17 cellular contexts compared by ENCODE assay signal in the genomic region with DNA sequence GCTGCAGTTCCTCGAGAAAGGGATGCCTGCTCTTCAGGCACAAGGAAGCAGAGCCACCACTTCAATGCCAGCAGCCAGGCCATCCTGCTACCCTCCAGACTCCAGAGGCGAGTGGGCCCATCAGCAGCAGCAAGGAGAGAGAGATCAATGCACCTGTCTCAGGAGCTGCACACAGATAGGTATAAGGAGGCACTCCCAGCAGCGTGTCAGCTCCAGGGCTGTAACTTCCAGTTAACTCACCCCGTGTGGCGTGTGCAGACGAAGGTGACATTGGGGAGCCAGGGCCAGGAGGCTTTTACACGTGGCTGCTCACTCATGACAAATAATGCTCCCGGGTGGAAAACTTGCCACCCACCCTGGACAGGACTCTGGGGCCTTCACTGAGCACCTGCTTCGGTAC. TPM values are rescaled to one million over a fixed set of nuclear protein-coding genes. Genes with fewer than 3 reads are reported as not detected.
DNase-seq lines count a peak whose midpoint lies in the region; ATAC-seq, FAIRE-seq and TF ChIP-seq lines count a peak whose summit lies in the region.
"Had no signal": no experiment of that assay in that cellular context is flagged by ENCODE, and none has a peak within 500 bp of the region (broad histone marks: within the 10 kb centered on the region; RNA-seq: fewer than 3 reads in every experiment).

No MANE protein-coding gene starts in this region.

- no peak for TF ChIP-seq CTCF in HepG2 (CRISPR knock-in tag; IDR thresholded peaks at IDR 0.05)

- no peak overlapping the region for H3K4me2 ChIP-seq in HepG2 (ENCODE audit: low read depth, low read length)

- H4K20me1 ChIP-seq in HepG2 (ENCODE audit: insufficient read depth, low read length), result no peaks in the 10 kb centered on the region

- intact Hi-C loops in Right ventricle myocardium superior (cut with DNase I), result no loop called here
- intact Hi-C loops in left ventricle myocardium superior (cut with micrococcal nuclease), result no loop called here
- intact Hi-C loops in HepG2 (cut with micrococcal nuclease; ENCODE audit: unreplicated experiment), result no loop called here

- no peaks in the 10 kb centered on the region for H3K9me3 ChIP-seq in HepG2 (ENCODE audit: low read length)
- H3K9me3 ChIP-seq: BE2C had no signal

- H3K9ac ChIP-seq in HepG2 (ENCODE audit: insufficient read depth, low read depth, low read length), result no peak overlapping the region

- CTCF ChIA-PET in activated naive CD4-positive, alpha-beta T cell treated with anti-CD3 and anti-CD28 coated beads, Interleukin-2, amount 10 ng/mL, durations not matched to agents 7 days and 5 days (lab: Charles Lee), result no interaction called here
- CTCF ChIA-PET in HepG2 (lab: Yijun Ruan, JAX; ENCODE audit: low intra/inter-chr PET ratio, low total read pairs), result no interaction called here

- H3K9me3 Mint-ChIP-seq in activated naive CD4-positive, alpha-beta T cell treated with anti-CD3 and anti-CD28 coated beads, Interleukin-2, amount 10 ng/mL, durations not matched to agents 7 days and 5 days, result no peaks in the 10 kb centered on the region
- H3K9me3 Mint-ChIP-seq: CD4-positive, alpha-beta memory T cell; HFFc6 had no signal

- H3K4me1 Mint-ChIP-seq in activated naive CD4-positive, alpha-beta T cell treated with anti-CD3 and anti-CD28 coated beads, Interleukin-2, amount 10 ng/mL, durations not matched to agents 7 days and 5 days, result no peaks in the 10 kb centered on the region
- H3K4me1 Mint-ChIP-seq: CD4-positive, alpha-beta memory T cell had no signal

- 34% methylated on average over 3 of the region's 9 CpGs for WGBS in HepG2 (ENCODE audit: low lambda C conversion rate)

- peaks cover 17% of the 10 kb centered on the region; the same call in 1 of the 2 replicates for H3K4me1 ChIP-seq in HepG2 (ENCODE audit: insufficient read depth, low read length)

- H3K27me3 ChIP-seq in HepG2 (ENCODE audit: control insufficient read depth in 1 of 2, insufficient read depth in 2 of 2, low read length in 2 of 2), result no peaks in the 10 kb centered on the region
- H3K27me3 ChIP-seq: BE2C had no signal

- no peak overlapping the region for H3K27ac Mint-ChIP-seq in activated naive CD4-positive, alpha-beta T cell treated with anti-CD3 and anti-CD28 coated beads, Interleukin-2, amount 10 ng/mL, durations not matched to agents 7 days and 5 days
- H3K27ac Mint-ChIP-seq: CD4-positive, alpha-beta memory T cell; HFFc6 had no signal

- in situ Hi-C loops in HepG2 (cut with HindIII; ENCODE audit: extremely low pct_ligation_motif_present, low pct_unique_long_range_greater_than_20kb), result no loop called here

- H3K4me3 Mint-ChIP-seq in activated naive CD4-positive, alpha-beta T cell treated with anti-CD3 and anti-CD28 coated beads, Interleukin-2, amount 10 ng/mL, durations not matched to agents 7 days and 5 days, result no peak overlapping the region
- H3K4me3 Mint-ChIP-seq: CD4-positive, alpha-beta memory T cell; HFFc6 had no signal

- DNase-seq in activated naive CD4-positive, alpha-beta T cell treated with anti-CD3 and anti-CD28 coated beads, Interleukin-2, amount 10 ng/mL, durations not matched to agents 7 days and 5 days, result peak; percentile 14
- DNase-seq in activated naive CD4-positive, alpha-beta T cell treated with anti-CD3 and anti-CD28 coated beads, Interleukin-2, amount 50 U/mL, for 16 hours, result no peak
- DNase-seq in Right ventricle myocardium superior (no peak), left ventricle myocardium superior (peak; percentile 56), urothelium cell line (ENCODE audit: low spot score) (no peak), amygdala (lab: John Stamatoyannopoulos, UW) (no peak), HepG2 (ENCODE audit: low spot score) (no peak)
- DNase-seq: ACHN; BE2C; CD4-positive, alpha-beta memory T cell; DMS79 treated with DMSO at 0.1 percent for 48 hours; GDM1; HCEC 1CT; HFFc6 had no signal

- POLR2A ChIA-PET in HepG2 (lab: Yijun Ruan, JAX), result no interaction called here

- no peak overlapping the region for H2AFZ ChIP-seq in HepG2 (ENCODE audit: low read length)

- no peak for TF ChIP-seq EP300 in HepG2 (IDR thresholded peaks at IDR 0.05; ENCODE audit: low read depth in 2 of 2, low read length in 2 of 2)
- no peak for TF ChIP-seq EP300 in HepG2 (CRISPR knock-in tag; IDR thresholded peaks at IDR 0.05; ENCODE audit: borderline replicate concordance)

- no peak for TF ChIP-seq RAD21 in HepG2 (CRISPR knock-in tag; IDR thresholded peaks at IDR 0.05)

- no TSS peak for BruUV-seq in HepG2 (replicated peaks; lab: Mats Ljungman, UMichigan)

- no peaks in the 10 kb centered on the region for H3K79me2 ChIP-seq in HepG2 (ENCODE audit: insufficient read depth, low read length)

- ATAC-seq in Right ventricle myocardium superior (ENCODE audit: poor library complexity) (peak; percentile 51), left ventricle myocardium superior (peak; percentile 53), HepG2 (no peak), GM18909 (IDR thresholded peaks at IDR 0.05; ENCODE audit: poor library complexity, unreplicated experiment) (no peak)

- H3K36me3 Mint-ChIP-seq in activated naive CD4-positive, alpha-beta T cell treated with anti-CD3 and anti-CD28 coated beads, Interleukin-2, amount 10 ng/mL, durations not matched to agents 7 days and 5 days, result no peaks in the 10 kb centered on the region
- H3K36me3 Mint-ChIP-seq: CD4-positive, alpha-beta memory T cell had no signal

- no peak overlapping the region for H3K4me3 ChIP-seq in HepG2 (replicated peaks in 1 of 3; ENCODE audit: insufficient read depth in 1 of 3, low read depth in 2 of 3, low read length in 3 of 3)

- H3K36me3 ChIP-seq in HepG2 (replicated peaks in 1 of 2; ENCODE audit: control insufficient read depth in 1 of 2, insufficient read depth in 2 of 2, low read length in 2 of 2), result no peaks in the 10 kb centered on the region
- H3K36me3 ChIP-seq: BE2C had no signal

- H3K27ac ChIP-seq in HepG2 (ENCODE audit: extremely low read length, insufficient read depth, low read length), result no peak overlapping the region
- H3K27ac ChIP-seq: C4-2B had no signal

- no peak for TF ChIP-seq POLR2A in HepG2 (IDR thresholded peaks at IDR 0.05; ENCODE audit: insufficient read depth in 1 of 2, low read depth in 2 of 2, low read length in 2 of 2)

- peaks cover 17% of the 10 kb centered on the region for H3K27me3 Mint-ChIP-seq in activated naive CD4-positive, alpha-beta T cell treated with anti-CD3 and anti-CD28 coated beads, Interleukin-2, amount 10 ng/mL, durations not matched to agents 7 days and 5 days

- peak; percentile 93 for FAIRE-seq in urothelium cell line (lab: Jason Lieb, UNC)
- no peak for FAIRE-seq in HepG2 (lab: Jason Lieb, UNC)
- FAIRE-seq: GM12892 had no signal

TF ChIP-seq in HepG2, 621 proteins besides CTCF, POLR2A, EP300 and RAD21 (continues in another document):
- no peak for TF ChIP-seq PCBP1 (IDR thresholded peaks at IDR 0.05; ENCODE audit: borderline replicate concordance, low read depth, low read length)
- TF ChIP-seq SRSF4 (IDR thresholded peaks at IDR 0.05; ENCODE audit: low read depth, low read length, poor library complexity, severe bottlenecking), result no peak
- TF ChIP-seq ATRX (CRISPR knock-in tag; IDR thresholded peaks at IDR 0.05; ENCODE audit: borderline replicate concordance), result no peak

RNA-seq across cellular contexts. Expression of a gene that starts 24.2 kb away (rescaled TPM):
- total RNA-seq in Right ventricle myocardium superior (101 TPM), left ventricle myocardium superior (101 TPM), HepG2 (2016; rRNA removed; fragmentation: Illumina TruSeq; extraction: Trizol) (0.36 and 0.82 TPM in 2 replicates)
- total RNA-seq in HepG2 (2016; cell fraction: cytosol; rRNA removed; fragmentation: Illumina TruSeq; extraction: Trizol; ENCODE audit: low read depth), result 0.10 and 0.18 TPM in 2 replicates
- 0.40 and 1.1 TPM in 2 replicates for total RNA-seq in HepG2 (2016; cell fraction: insoluble cytoplasmic fraction; rRNA removed; fragmentation: Illumina TruSeq; extraction: Trizol)
- 0.28 and 0.68 TPM in 2 replicates for total RNA-seq in HepG2 (2016; cell fraction: membrane; rRNA removed; fragmentation: Illumina TruSeq; extraction: Trizol)
- total RNA-seq in HepG2 (2016; cell fraction: nucleus; rRNA removed; fragmentation: Illumina TruSeq; extraction: Trizol), result 1.3 and 1.6 TPM in 2 replicates
- 0.54 and 0.55 TPM in 2 replicates for polyA plus RNA-seq in HepG2 (2011; rRNA removed)
- polyA plus RNA-seq in HepG2 (2011; cell fraction: cytosol; rRNA removed), result 0.42 and 0.63 TPM in 2 replicates
- 0.72 and 0.73 TPM in 2 replicates for polyA plus RNA-seq in HepG2 (2011; cell fraction: nucleus; rRNA removed)
- 0.20 and 0.39 TPM in 2 replicates for polyA plus RNA-seq in HepG2 (2012)
- polyA plus RNA-seq in HepG2 (2016; cell fraction: cytosol; fragmentation: Illumina TruSeq; extraction: Trizol; ENCODE audit: low read depth), result 0.09 and 0.34 TPM in 2 replicates
- 0.35 and 0.51 TPM in 2 replicates for polyA plus RNA-seq in HepG2 (2016; cell fraction: insoluble cytoplasmic fraction; fragmentation: Illumina TruSeq; extraction: Trizol; ENCODE audit: low read depth)
- polyA plus RNA-seq in HepG2 (2016; cell fraction: membrane; fragmentation: Illumina TruSeq; extraction: Trizol; ENCODE audit: low read depth), result 0.32 and 0.44 TPM in 2 replicates
- polyA plus RNA-seq in HepG2 (2016; cell fraction: nucleus; fragmentation: Illumina TruSeq; extraction: Trizol; ENCODE audit: insufficient read depth, low read depth), result 2.8 and 3.3 TPM in 2 replicates
- 0.90 TPM in 1 of 2 replicates, not detected in the other for polyA minus RNA-seq in HepG2 (2011; rRNA and poly(A)+ RNA removed; ENCODE audit: low replicate concordance)
- polyA minus RNA-seq in HepG2 (2011; cell fraction: cytosol; rRNA and poly(A)+ RNA removed), result 0.30 and 0.44 TPM in 2 replicates
- 0.13 TPM in 1 of 2 replicates, not detected in the other for polyA minus RNA-seq in HepG2 (2011; cell fraction: nucleus; rRNA and poly(A)+ RNA removed)
- polyA plus RNA-seq: CD4-positive, alpha-beta memory T cell had no signal

Comparison
In these comparisons a context has a peak if more than half of its experiments do, and no peak if none do; other contexts are left out.
1. DNase-seq: peak in activated naive CD4-positive, alpha-beta T cell treated with anti-CD3 and anti-CD28 coated beads, Interleukin-2, amount 10 ng/mL, durations not matched to agents 7 days and 5 days (single experiment) and left ventricle myocardium superior (single experiment); none in activated naive CD4-positive, alpha-beta T cell treated with anti-CD3 and anti-CD28 coated beads, Interleukin-2, amount 50 U/mL, for 16 hours (single experiment), Right ventricle myocardium superior (single experiment), urothelium cell line (single experiment), amygdala (0 of 56) and HepG2 (single experiment).
2. ATAC-seq: peak in Right ventricle myocardium superior (single experiment) and left ventricle myocardium superior (single experiment); none in HepG2 (single experiment) and GM18909 (single experiment).
3. RNA of a gene that starts 24.2 kb away (total RNA-seq): 101 TPM in Right ventricle myocardium superior (single experiment) and 101 TPM in left ventricle myocardium superior (single experiment); 0.10 to 1.6 TPM in HepG2; every median in the first group is over 10 times any median in the second.